21 cellular contexts compared by ENCODE assay signal in the genomic region with DNA sequence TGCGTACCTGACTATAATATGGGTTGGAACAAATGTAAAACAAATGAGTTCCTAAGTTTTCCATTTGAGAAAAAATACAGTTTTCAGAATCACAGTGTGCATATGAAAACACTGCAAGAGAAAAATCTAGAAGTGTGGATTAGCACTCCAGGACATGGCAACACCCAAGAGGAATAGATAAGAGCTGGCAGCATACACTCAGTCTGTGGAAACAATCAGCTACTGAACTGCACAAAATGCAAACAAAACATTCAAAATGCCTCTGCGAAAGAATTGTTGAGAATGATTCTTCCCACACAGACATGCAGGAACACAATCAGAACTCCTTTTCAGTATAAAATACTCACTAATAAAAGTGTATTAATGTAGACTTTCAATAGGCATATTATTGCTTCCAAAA.
"Had no signal": no experiment of that assay in that cellular context is flagged by ENCODE, and none has a peak within 500 bp of the region (broad histone marks: within the 10 kb centered on the region; RNA-seq: fewer than 3 reads in every experiment).

No MANE protein-coding gene starts in this region.

- FAIRE-seq: frontal cortex, small intestine had no signal

- H3K9me3 ChIP-seq: heart right ventricle, lower lobe of right lung, prostate gland, right lobe of liver, tibial artery had no signal

- H3K36me3 ChIP-seq: brain microvascular endothelial cell, prostate gland, right lobe of liver, tibial artery had no signal

- ATAC-seq: activated CD4-positive, alpha-beta T cell treated with anti-CD3 and anti-CD28 coated beads for 36 hours; activated CD8-positive, alpha-beta memory T cell treated with anti-CD3 and anti-CD28 coated beads, Interleukin-2, amount 10 ng/mL, durations not matched to agents 7 days and 5 days; lower lobe of right lung; right lobe of liver; SK-N-SH treated with all-trans-retinoic acid at 6 μM for 48 hours; stimulated activated memory B cell treated with anti-CD40 and anti-IgM and Interleukin-4, amounts not matched to agents 10 μg/mL and 1 μg/mL and 100 μg/mL, for 72 hours; T-cell; WTC11 had no signal

- DNase-seq: activated CD4-positive, alpha-beta memory T cell treated with anti-CD3 and anti-CD28 coated beads, Interleukin-2, amount 10 ng/mL, durations not matched to agents 7 days and 5 days; activated CD4-positive, alpha-beta T cell treated with anti-CD3 and anti-CD28 coated beads for 36 hours; activated CD8-positive, alpha-beta memory T cell treated with anti-CD3 and anti-CD28 coated beads, Interleukin-2, amount 10 ng/mL, durations not matched to agents 7 days and 5 days; activated naive CD8-positive, alpha-beta T cell treated with anti-CD3 and anti-CD28 coated beads, Interleukin-2, amount 10 ng/mL, durations not matched to agents 7 days and 5 days; brain microvascular endothelial cell; cortex of kidney; effector CD4-positive, alpha-beta T cell; heart right ventricle; kidney glomerular epithelial cell; lower lobe of right lung; right lobe of liver; small intestine; stimulated activated CD4-positive, alpha-beta T cell treated with anti-CD3 and anti-CD28 coated beads, Interleukin-15, amount 100 ng/mL, for 24 hours; stimulated activated CD4-positive, alpha-beta T cell treated with anti-CD3 and anti-CD28 coated beads, Interleukin-4, amount 100 ng/mL, for 1 hour; T-cell; tibial artery had no signal

- H3K27ac ChIP-seq: brain microvascular endothelial cell, heart right ventricle, lower lobe of right lung, prostate gland, right lobe of liver, tibial artery had no signal

- H3K4me1 ChIP-seq: lower lobe of right lung, prostate gland, right lobe of liver, tibial artery had no signal

- H3K27me3 ChIP-seq: brain microvascular endothelial cell, heart right ventricle, right lobe of liver, tibial artery had no signal

- H3K4me3 ChIP-seq: heart right ventricle, lower lobe of right lung, prostate gland, right lobe of liver, tibial artery had no signal
